Comparison of ENCODE assay signal across 8 cellular contexts in the genomic region with DNA sequence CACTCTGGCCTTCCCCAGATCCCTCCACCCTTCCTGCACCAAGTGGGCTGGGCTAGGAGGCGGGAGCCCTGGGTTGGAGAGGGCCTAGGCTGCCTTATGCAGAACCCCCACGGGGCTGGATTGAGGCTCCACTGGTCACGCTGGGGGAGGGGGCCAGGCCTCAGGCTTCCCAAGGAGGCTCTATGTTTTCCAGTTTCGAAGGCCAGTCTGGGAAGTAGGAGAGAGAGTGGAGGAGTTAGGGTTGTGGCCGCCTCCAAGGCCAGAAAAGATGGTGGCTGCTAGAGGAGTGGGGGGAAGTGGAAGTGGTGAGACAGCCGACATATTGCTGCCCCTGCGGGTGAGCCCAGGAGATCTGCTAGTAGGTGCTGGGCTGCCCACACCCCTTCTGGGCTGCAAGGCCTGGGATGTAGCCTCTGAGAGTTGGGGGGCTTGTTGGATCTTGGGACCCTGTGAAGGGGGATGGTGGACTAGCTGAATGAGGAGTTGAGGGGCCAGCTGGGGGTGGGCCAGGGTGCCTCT. TPM values are rescaled to one million over a fixed set of nuclear protein-coding genes. Genes with fewer than 3 reads are reported as not detected.
DNase-seq lines count a peak whose midpoint lies in the region; ATAC-seq and TF ChIP-seq lines count a peak whose summit lies in the region.

No MANE protein-coding gene starts in this region.

- TF ChIP-seq RAD21 in liver (IDR thresholded peaks at IDR 0.05) = no peak

- ATAC-seq in thoracic aorta (ENCODE audit: insufficient number of reproducible peaks, low FRiP score, low read depth) = no peak
- ATAC-seq in HG03039 (IDR thresholded peaks at IDR 0.05; ENCODE audit: unreplicated experiment) = no peak

- H3K36me3 ChIP-seq in liver (ENCODE audit: control insufficient read depth in 4 of 4, insufficient read depth in 3 of 4, low read depth in 1 of 4, low read length in 3 of 4) = no peaks in the 10 kb centered on the region
- no peaks in the 10 kb centered on the region for H3K36me3 ChIP-seq in thoracic aorta

- no peak for TF ChIP-seq CTCF in liver (IDR thresholded peaks at IDR 0.05; ENCODE audit: low read depth, low read length, missing input control)
- no peak for TF ChIP-seq CTCF in thoracic aorta (IDR thresholded peaks at IDR 0.05)

- peak; percentile 31 for DNase-seq in NCI-H748 (lab: John Stamatoyannopoulos, UW; ENCODE audit: unreplicated experiment)
- no peak for DNase-seq in NCI-H748 treated with DMSO at 0.1 percent for 48 hours (lab: John Stamatoyannopoulos, UW)
- DNase-seq in RPMI7951 (ENCODE audit: low read depth) = peak; percentile 60
- peak; percentile 36 for DNase-seq in central memory CD4-positive, alpha-beta T cell
- DNase-seq in thoracic aorta (ENCODE audit: low spot score) = no peak
- no peak for DNase-seq in NCI-H1048 (lab: John Stamatoyannopoulos, UW)

- no peaks in the 10 kb centered on the region for H3K27me3 ChIP-seq in liver (ENCODE audit: control insufficient read depth in 4 of 4, insufficient read depth in 4 of 4, low read length in 3 of 4)
- H3K27me3 ChIP-seq in thoracic aorta (replicated peaks; ENCODE audit: insufficient read depth) = no peaks in the 10 kb centered on the region

- H3K27ac ChIP-seq in liver (ENCODE audit: low read depth in 1 of 2, low read length in 2 of 2) (peak overlapping the region; percentile 89 to 91), thoracic aorta (peak overlapping the region; percentile 94 to 96)

- H3K4me3 ChIP-seq in liver (ENCODE audit: low read depth in 1 of 3, low read length in 3 of 3) = peak overlapping the region; percentile 70 to 83 (median 80)
- H3K4me3 ChIP-seq in thoracic aorta = peak overlapping the region; percentile 81

- H3K9ac ChIP-seq in liver (ENCODE audit: low read depth in 1 of 2, low read length in 2 of 2) = peak overlapping the region; percentile 77 to 86

- H3K9me3 ChIP-seq in liver (ENCODE audit: control insufficient read depth in 4 of 4, low read length in 3 of 4) = no peaks in the 10 kb centered on the region
- no peaks in the 10 kb centered on the region for H3K9me3 ChIP-seq in thoracic aorta

- 29% methylated on average over 7 of the region's 7 CpGs for WGBS in liver

- peaks cover 18 to 56% (median 43%) of the 10 kb centered on the region in 4 donors for H3K4me1 ChIP-seq in liver (ENCODE audit: control insufficient read depth in 4 of 4, insufficient read depth in 4 of 4, low read length in 3 of 4)
- H3K4me1 ChIP-seq in thoracic aorta (ENCODE audit: control insufficient read depth in 1 of 2, low read depth in 2 of 2) = peaks cover 32 to 49% of the 10 kb centered on the region in 2 donors

TF ChIP-seq in liver, 16 proteins besides CTCF, POLR2A, EP300 and RAD21:
- TF ChIP-seq RXRA (IDR thresholded peaks at IDR 0.05) (no peak), GABPA (IDR thresholded peaks at IDR 0.05 in 1 of 2, conservative IDR thresholded peaks at IDR 0.05 in 1 of 2) (no peak), NR2F2 (IDR thresholded peaks at IDR 0.05) (no peak), FOXA1 (IDR thresholded peaks at IDR 0.05) (no peak), FOXA2 (IDR thresholded peaks at IDR 0.05) (no peak), EGR1 (IDR thresholded peaks at IDR 0.05; ENCODE audit: low read depth in 2 of 2) (no peak), JUND (IDR thresholded peaks at IDR 0.05) (no peak)
- TF ChIP-seq, protein P1, sequence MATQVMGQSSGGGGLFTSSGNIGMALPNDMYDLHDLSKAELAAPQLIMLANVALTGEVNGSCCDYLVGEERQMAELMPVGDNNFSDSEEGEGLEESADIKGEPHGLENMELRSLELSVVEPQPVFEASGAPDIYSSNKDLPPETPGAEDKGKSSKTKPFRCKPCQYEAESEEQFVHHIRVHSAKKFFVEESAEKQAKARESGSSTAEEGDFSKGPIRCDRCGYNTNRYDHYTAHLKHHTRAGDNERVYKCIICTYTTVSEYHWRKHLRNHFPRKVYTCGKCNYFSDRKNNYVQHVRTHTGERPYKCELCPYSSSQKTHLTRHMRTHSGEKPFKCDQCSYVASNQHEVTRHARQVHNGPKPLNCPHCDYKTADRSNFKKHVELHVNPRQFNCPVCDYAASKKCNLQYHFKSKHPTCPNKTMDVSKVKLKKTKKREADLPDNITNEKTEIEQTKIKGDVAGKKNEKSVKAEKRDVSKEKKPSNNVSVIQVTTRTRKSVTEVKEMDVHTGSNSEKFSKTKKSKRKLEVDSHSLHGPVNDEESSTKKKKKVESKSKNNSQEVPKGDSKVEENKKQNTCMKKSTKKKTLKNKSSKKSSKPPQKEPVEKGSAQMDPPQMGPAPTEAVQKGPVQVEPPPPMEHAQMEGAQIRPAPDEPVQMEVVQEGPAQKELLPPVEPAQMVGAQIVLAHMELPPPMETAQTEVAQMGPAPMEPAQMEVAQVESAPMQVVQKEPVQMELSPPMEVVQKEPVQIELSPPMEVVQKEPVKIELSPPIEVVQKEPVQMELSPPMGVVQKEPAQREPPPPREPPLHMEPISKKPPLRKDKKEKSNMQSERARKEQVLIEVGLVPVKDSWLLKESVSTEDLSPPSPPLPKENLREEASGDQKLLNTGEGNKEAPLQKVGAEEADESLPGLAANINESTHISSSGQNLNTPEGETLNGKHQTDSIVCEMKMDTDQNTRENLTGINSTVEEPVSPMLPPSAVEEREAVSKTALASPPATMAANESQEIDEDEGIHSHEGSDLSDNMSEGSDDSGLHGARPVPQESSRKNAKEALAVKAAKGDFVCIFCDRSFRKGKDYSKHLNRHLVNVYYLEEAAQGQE (IDR thresholded peaks at IDR 0.05) = no peak

RNA-seq across cellular contexts. Expression of a gene that starts 1.2 kb away (rescaled TPM):
- 302 and 305 TPM in 2 replicates for total RNA-seq in RPMI7951 (2014; rRNA removed; shearing (Covaris generic))
- 10 to 100 TPM; 58.3 to 65.0 TPM for total RNA-seq in liver
- 10 to 100 TPM; 59.5 to 86.3 TPM for polyA plus RNA-seq in liver
- total RNA-seq in thoracic aorta = 100 to 1,000 TPM; 183 to 337 TPM

RNA-seq across cellular contexts. Expression of a gene that starts 31.8 kb away (rescaled TPM):
- 3.1 and 5.6 TPM in 2 replicates for total RNA-seq in RPMI7951 (2014; rRNA removed; shearing (Covaris generic))
- total RNA-seq in liver (1 to 10 TPM in 1 of 2 donors, under 1 TPM in 1; 0.56 to 1.5 TPM), thoracic aorta (10 to 100 TPM; 53.6 to 57.2 TPM)
- polyA plus RNA-seq in liver = 1 to 10 TPM in 1 of 2 donors, under 1 TPM in 1; 0.40 to 1.3 TPM

RNA-seq across cellular contexts. Expression of a gene that starts 32.1 kb away (rescaled TPM):
- total RNA-seq in RPMI7951 (2014; rRNA removed; shearing (Covaris generic)) = not detected in 2 replicates
- total RNA-seq in liver = 100 to 1,000 TPM in 1 of 2 donors, 10 to 100 TPM in 1; 98.1 to 166 TPM
- 100 to 1,000 TPM; 114 to 180 TPM for polyA plus RNA-seq in liver
- under 1 TPM in 1 of 2 donors, not detected in 1; 0.28 TPM for total RNA-seq in thoracic aorta

RNA-seq across cellular contexts. Expression of a gene that starts 41.7 kb away (rescaled TPM):
- total RNA-seq in RPMI7951 (2014; rRNA removed; shearing (Covaris generic)) = not detected in 2 replicates
- total RNA-seq in liver (under 1 TPM in 1 of 2 donors, not detected in 1; 0.08 TPM), thoracic aorta (not detected)
- polyA plus RNA-seq in liver = under 1 TPM in 1 of 2 donors, not detected in 1; 0.03 TPM

RNA-seq across cellular contexts. Expression of a gene that starts 45.8 kb away (rescaled TPM):
- not detected in 2 replicates for total RNA-seq in RPMI7951 (2014; rRNA removed; shearing (Covaris generic))
- total RNA-seq in liver (under 1 TPM in 1 of 2 donors, not detected in 1; 0.08 TPM), thoracic aorta (under 1 TPM in 1 of 2 donors, not detected in 1; 0.54 TPM)
- not detected for polyA plus RNA-seq in liver

Comparison
In these comparisons a context has a peak if more than half of its experiments do, and no peak if none do; other contexts are left out.
1. DNase-seq: peak in NCI-H748 (single experiment), RPMI7951 (single experiment) and central memory CD4-positive, alpha-beta T cell (single experiment); none in NCI-H748 treated with DMSO at 0.1 percent for 48 hours (single experiment), thoracic aorta (single experiment) and NCI-H1048 (single experiment).
2. RNA of a gene that starts 32.1 kb away (total RNA-seq): 98.1 to 166 TPM in liver; 0.28 TPM in thoracic aorta and not detected in RPMI7951; every median in the first group is over 10 times any median in the second.